In genomic region chr19:2847507-2847906, GRCh38 we compare ENCODE assay signal across 2 cellular contexts.
TF ChIP-seq lines count a peak whose summit lies in the region.

No MANE protein-coding gene starts in this region.

TF ChIP-seq in HEK293, 187 proteins besides CTCF, POLR2A, EP300 and RAD21:
- TF ChIP-seq ATF2 (tag by site-specific recombination; IDR thresholded peaks at IDR 0.05; ENCODE audit: low read depth) (peak; percentile 67), ZNF132 (tag by site-specific recombination; IDR thresholded peaks at IDR 0.05; ENCODE audit: borderline replicate concordance) (no peak)

TF ChIP-seq in K562, 482 proteins besides CTCF, POLR2A, EP300 and RAD21:
- no peak for TF ChIP-seq PML (IDR thresholded peaks at IDR 0.05; ENCODE audit: low read length)
- no peak for TF ChIP-seq HBP1 (CRISPR knock-in tag; IDR thresholded peaks at IDR 0.05)
- no peak for TF ChIP-seq ZKSCAN3 (CRISPR knock-in tag; IDR thresholded peaks at IDR 0.05)
- no peak for TF ChIP-seq ZC3H11A (IDR thresholded peaks at IDR 0.05; ENCODE audit: low read depth, low read length)
- no peak for TF ChIP-seq TCFL5 (CRISPR knock-in tag; conservative IDR thresholded peaks at IDR 0.05)
- TF ChIP-seq ZNF316 (IDR thresholded peaks at IDR 0.05) = no peak
- TF ChIP-seq SP1 (CRISPR knock-in tag; IDR thresholded peaks at IDR 0.05) = no peak
- no peak for TF ChIP-seq ZNF133 (CRISPR knock-in tag; IDR thresholded peaks at IDR 0.05)
- TF ChIP-seq NFATC3 (IDR thresholded peaks at IDR 0.05) = no peak
- no peak for TF ChIP-seq FOXJ3 (CRISPR knock-in tag; IDR thresholded peaks at IDR 0.05)
- no peak for TF ChIP-seq CBFA2T3 (IDR thresholded peaks at IDR 0.05)
TF ChIP-seq in K562: peak in this region for 0.
